ENCODE assay signal across 7 cellular contexts in genomic region chr1:121262163-121262562, GRCh38.
DNase-seq lines count a peak whose midpoint lies in the region; ATAC-seq and TF ChIP-seq lines count a peak whose summit lies in the region.
"Not testable (repeated sequence)": the region's sequence is repeated elsewhere in the genome, so short reads cannot be mapped to it uniquely, and the experiment has no call there.

No MANE protein-coding gene starts in this region.

- not testable (repeated sequence) for H3K27ac ChIP-seq in RWPE2 (ENCODE audit: poor library complexity, severe bottlenecking); right lobe of liver

- not testable (repeated sequence) for TF ChIP-seq POLR2A in right lobe of liver (IDR thresholded peaks at IDR 0.05)

- not testable (repeated sequence) for TF ChIP-seq CTCF in RWPE2 (IDR thresholded peaks at IDR 0.05; ENCODE audit: poor library complexity, severe bottlenecking); right lobe of liver (IDR thresholded peaks at IDR 0.05); mucosa of descending colon (IDR thresholded peaks at IDR 0.05)

- not testable (repeated sequence) for H3K4me1 ChIP-seq in RWPE2 (ENCODE audit: insufficient read depth, poor library complexity, severe bottlenecking); right lobe of liver; mucosa of descending colon (ENCODE audit: low read depth)

- 43% methylated on average over 1 of the region's 2 CpGs for WGBS in right lobe of liver (ENCODE audit: insufficient coverage, low coverage, low lambda C conversion rate, missing lambda C conversion rate)

- peak; percentile 49 for ATAC-seq in RWPE2 (ENCODE audit: low read depth)
- ATAC-seq in Right ventricle myocardium superior (ENCODE audit: poor library complexity): peak; percentile 70
- peak; percentile 82 for ATAC-seq in left ventricle myocardium superior
- peak; percentile 88 for ATAC-seq in left lobe of liver
- peak; percentile 88 to 96 (median 92) for ATAC-seq in right lobe of liver
- peak; percentile 39 for ATAC-seq in mucosa of descending colon
- peak; percentile 84 for ATAC-seq in sciatic nerve

- H3K9me3 ChIP-seq in RWPE2 (ENCODE audit: severe bottlenecking); right lobe of liver; mucosa of descending colon: not testable (repeated sequence)

- intact Hi-C loops in Right ventricle myocardium superior (cut with DNase I); left ventricle myocardium superior (cut with micrococcal nuclease); right lobe of liver (cut with DNase I); mucosa of descending colon (cut with DNase I, micrococcal nuclease); sciatic nerve (cut with DNase I): not testable (repeated sequence)

- H3K4me3 ChIP-seq in RWPE2 (ENCODE audit: severe bottlenecking); right lobe of liver; mucosa of descending colon: not testable (repeated sequence)

- DNase-seq in RWPE2 (ENCODE audit: low spot score); Right ventricle myocardium superior; left ventricle myocardium superior; left lobe of liver (ENCODE audit: low spot score); right lobe of liver; mucosa of descending colon; sciatic nerve (ENCODE audit: low spot score): not testable (repeated sequence)

- H3K27me3 ChIP-seq in RWPE2 (ENCODE audit: insufficient read depth, poor library complexity, severe bottlenecking); right lobe of liver: not testable (repeated sequence)

- not testable (repeated sequence) for H3K36me3 ChIP-seq in RWPE2 (ENCODE audit: low read depth); right lobe of liver; mucosa of descending colon (ENCODE audit: low read depth)

Comparison
In these comparisons a context has a peak if more than half of its experiments do, and no peak if none do; other contexts are left out.
1. ATAC-seq: peak in every context shown above with its lines; median percentile 92 in right lobe of liver; 88 in left lobe of liver; 84 in sciatic nerve; 82 in left ventricle myocardium superior; 70 in Right ventricle myocardium superior; 49 in RWPE2; 39 in mucosa of descending colon.